Comparison of ENCODE assay signal across 1 cellular context in genomic region chr11:65121865-65122696, GRCh38.
TF ChIP-seq lines count a peak whose summit lies in the region.

TSS of gene FAU (minus strand) at chr11:65122134. CDS start at chr11:65121813, 321 bp downstream.
TSS of gene MRPL49 (plus strand) at chr11:65122321. CDS start at chr11:65122347, 26 bp downstream.

TF ChIP-seq in SK-N-SH, 30 proteins besides CTCF, POLR2A, EP300 and RAD21 (continued from another document):
- no peak for TF ChIP-seq REST (IDR thresholded peaks at IDR 0.05; ENCODE audit: low read depth, low read length)
- TF ChIP-seq NRF1 (IDR thresholded peaks at IDR 0.05; ENCODE audit: low read depth, low read length): peak; percentile 92
- TF ChIP-seq USF1 (IDR thresholded peaks at IDR 0.05; ENCODE audit: borderline replicate concordance, low read depth): no peak
- no peak for TF ChIP-seq FOXM1 (IDR thresholded peaks at IDR 0.05; ENCODE audit: low read depth)
- TF ChIP-seq FOSL2 (IDR thresholded peaks at IDR 0.05; ENCODE audit: borderline replicate concordance, low read depth): no peak
- no peak for TF ChIP-seq IRF3 (IDR thresholded peaks at IDR 0.05; ENCODE audit: low read depth, low read length)
- no peak for TF ChIP-seq PBX3 (IDR thresholded peaks at IDR 0.05)
